Comparison of ENCODE assay signal across 8 cellular contexts in genomic region chr18:63970803-63971191, GRCh38. TPM values are rescaled to one million over a fixed set of nuclear protein-coding genes. Genes with fewer than 3 reads are reported as not detected.
DNase-seq lines count a peak whose midpoint lies in the region; ATAC-seq and TF ChIP-seq lines count a peak whose summit lies in the region.

No MANE protein-coding gene starts in this region.

- peak overlapping the region; percentile 87 for H3K4me2 ChIP-seq in BLaER1
- H3K4me2 ChIP-seq in OCI-LY3 (ENCODE audit: low read length): peak overlapping the region; percentile 88
- H3K4me2 ChIP-seq in mesenchymal stem cell (ENCODE audit: low read length, poor library complexity, severe bottlenecking): peak overlapping the region; percentile 81

- no peak overlapping the region for H2AK5ac ChIP-seq in mesenchymal stem cell (ENCODE audit: low read length, severe bottlenecking)

- H3K79me1 ChIP-seq in mesenchymal stem cell (replicated peaks; ENCODE audit: low read length, poor library complexity, severe bottlenecking): peaks cover 8% of the 10 kb centered on the region

- no peaks in the 10 kb centered on the region for H4K20me1 ChIP-seq in BLaER1
- no peaks in the 10 kb centered on the region for H4K20me1 ChIP-seq in OCI-LY3 (ENCODE audit: insufficient read depth, low read length)

- H3K27me3 ChIP-seq in BLaER1 (no peaks in the 10 kb centered on the region), OCI-LY3 (ENCODE audit: low read depth, low read length) (peaks cover 8% of the 10 kb centered on the region), duodenal mucosa (ENCODE audit: control insufficient read depth in 1 of 2, insufficient read depth in 2 of 2, low read length in 2 of 2) (no peaks in the 10 kb centered on the region), mesenchymal stem cell (ENCODE audit: control insufficient read depth in 1 of 2, insufficient read depth in 1 of 2, low read length in 2 of 2) (no peaks in the 10 kb centered on the region)

- H3K36me3 ChIP-seq in BLaER1 (no peaks in the 10 kb centered on the region), OCI-LY3 (replicated peaks; ENCODE audit: low read depth, low read length) (no peaks in the 10 kb centered on the region), duodenal mucosa (ENCODE audit: control insufficient read depth in 1 of 2, insufficient read depth in 2 of 2, low read length in 2 of 2) (no peaks in the 10 kb centered on the region), mesenchymal stem cell (ENCODE audit: control insufficient read depth in 1 of 2, insufficient read depth in 2 of 2, low read depth in 1 of 2, low read length in 2 of 2) (no peaks in the 10 kb centered on the region)

- H2AFZ ChIP-seq in OCI-LY3 (ENCODE audit: low read depth, low read length) (peak overlapping the region; percentile 89), mesenchymal stem cell (ENCODE audit: low read depth, low read length) (peak overlapping the region; percentile 29)

- H3K4ac ChIP-seq in mesenchymal stem cell (ENCODE audit: low read depth in 1 of 2, low read length in 2 of 2): peak overlapping the region; percentile 71 to 85

- no peak overlapping the region for H2BK5ac ChIP-seq in mesenchymal stem cell (ENCODE audit: low read depth, low read length, poor library complexity, severe bottlenecking)

- TF ChIP-seq CTCF in OCI-LY3 (IDR thresholded peaks at IDR 0.05; ENCODE audit: low read depth, low read length): no peak

- 15% methylated on average over 18 of the region's 18 CpGs for WGBS in mesenchymal stem cell

- no peaks in the 10 kb centered on the region for H3K9me3 ChIP-seq in BLaER1
- no peaks in the 10 kb centered on the region for H3K9me3 ChIP-seq in OCI-LY3 (ENCODE audit: insufficient read depth, low read length)
- no peaks in the 10 kb centered on the region for H3K9me3 ChIP-seq in duodenal mucosa (ENCODE audit: control insufficient read depth in 1 of 2, low read length in 2 of 2)
- H3K9me3 ChIP-seq in mesenchymal stem cell (ENCODE audit: control insufficient read depth, low read length): no peaks in the 10 kb centered on the region

- DNase-seq in mesenchymal stem cell (peak; percentile 72), ureter (ENCODE audit: low spot score) (peak; percentile 62), epidermal melanocyte (ENCODE audit: insufficient read length, low spot score) (no peak), CD1c-positive myeloid dendritic cell (ENCODE audit: extremely low spot score) (no peak)

- H3K23ac ChIP-seq in mesenchymal stem cell (ENCODE audit: low read length in 2 of 2): no peak overlapping the region

- H3K9ac ChIP-seq in BLaER1 (peak overlapping the region; percentile 88), OCI-LY3 (ENCODE audit: low read length) (peak overlapping the region; percentile 83), duodenal mucosa (ENCODE audit: low read depth in 1 of 2, low read length in 2 of 2) (peak overlapping the region; percentile 88), mesenchymal stem cell (ENCODE audit: low read length) (peak overlapping the region; percentile 92)

- peak overlapping the region; percentile 60 to 93 for H3K18ac ChIP-seq in mesenchymal stem cell (ENCODE audit: low read depth in 1 of 2, low read length in 2 of 2)

- ATAC-seq in GM21529 (IDR thresholded peaks at IDR 0.05; ENCODE audit: unreplicated experiment): peak; percentile 1

- peak overlapping the region in 1 of 2 experiments; percentile 35 for H3K14ac ChIP-seq in mesenchymal stem cell (ENCODE audit: low read length in 2 of 2)

- H3K27ac ChIP-seq in BLaER1 (peak overlapping the region; percentile 90), OCI-LY3 (ENCODE audit: low read length) (peak overlapping the region; percentile 60), duodenal mucosa (ENCODE audit: low read depth, low read length) (peak overlapping the region; percentile 76), mesenchymal stem cell (ENCODE audit: low read length, poor library complexity, severe bottlenecking) (peak overlapping the region; percentile 91)

- peak overlapping the region; percentile 60 for H4K91ac ChIP-seq in mesenchymal stem cell (ENCODE audit: low read length)

- H3K4me1 ChIP-seq in BLaER1: peaks cover 37% of the 10 kb centered on the region
- peaks cover 46% of the 10 kb centered on the region for H3K4me1 ChIP-seq in OCI-LY3 (ENCODE audit: low read length)
- peaks cover 20 to 24% of the 10 kb centered on the region in 2 donors for H3K4me1 ChIP-seq in duodenal mucosa (ENCODE audit: control insufficient read depth in 1 of 2, insufficient read depth in 2 of 2, low read length in 2 of 2)
- peaks cover 3% of the 10 kb centered on the region for H3K4me1 ChIP-seq in mesenchymal stem cell (ENCODE audit: control insufficient read depth, insufficient read depth, low read depth, low read length)

- H2BK12ac ChIP-seq in mesenchymal stem cell (ENCODE audit: low read length in 2 of 2): peak overlapping the region in 1 of 2 experiments; percentile 57

- peak overlapping the region; percentile 88 for H2BK15ac ChIP-seq in mesenchymal stem cell (ENCODE audit: low read depth, poor library complexity, severe bottlenecking)

- H3K79me2 ChIP-seq in OCI-LY3 (ENCODE audit: low read length): peaks cover 11% of the 10 kb centered on the region; the same call in 1 of the 2 replicates

- H3K4me3 ChIP-seq in BLaER1: peak overlapping the region; percentile 86
- H3K4me3 ChIP-seq in OCI-LY3 (ENCODE audit: low read length): peak overlapping the region; percentile 80
- peak overlapping the region; percentile 71 to 90 for H3K4me3 ChIP-seq in duodenal mucosa (ENCODE audit: low read depth in 1 of 2, low read length in 2 of 2)
- peak overlapping the region; percentile 50 to 85 for H3K4me3 ChIP-seq in mesenchymal stem cell (ENCODE audit: insufficient read depth in 1 of 2, low read depth in 1 of 2, low read length in 2 of 2)

- H2BK120ac ChIP-seq in mesenchymal stem cell (ENCODE audit: low read depth, low read length): peak overlapping the region; percentile 56

- peak overlapping the region; percentile 91 for H4K8ac ChIP-seq in mesenchymal stem cell (ENCODE audit: low read length)

RNA-seq across cellular contexts. Expression of gene SERPINB8, which starts 0.9 kb away (rescaled TPM):
- polyA plus RNA-seq in mesenchymal stem cell (2013, experiment 1 of 2): 26.8 TPM
- 28.5 TPM for polyA plus RNA-seq in mesenchymal stem cell (2013, experiment 2 of 2)
- total RNA-seq in ureter: 22.0 TPM

RNA-seq across cellular contexts. Expression of gene HMSD, which starts 21.7 kb away (rescaled TPM):
- 8.2 TPM for polyA plus RNA-seq in mesenchymal stem cell (2013, experiment 1 of 2)
- 19.3 TPM for polyA plus RNA-seq in mesenchymal stem cell (2013, experiment 2 of 2)
- not detected for total RNA-seq in ureter

Comparison
In these comparisons a context has a peak if more than half of its experiments do, and no peak if none do; other contexts are left out.
1. DNase-seq: peak in mesenchymal stem cell (single experiment) and ureter (single experiment); none in epidermal melanocyte (single experiment) and CD1c-positive myeloid dendritic cell (single experiment).
2. Peak in every context shown above with its lines, with median percentiles within 50 percentile points of each other: H3K27ac ChIP-seq, H3K4me2 ChIP-seq, H3K4me3 ChIP-seq and H3K9ac ChIP-seq.